In the genomic region with DNA sequence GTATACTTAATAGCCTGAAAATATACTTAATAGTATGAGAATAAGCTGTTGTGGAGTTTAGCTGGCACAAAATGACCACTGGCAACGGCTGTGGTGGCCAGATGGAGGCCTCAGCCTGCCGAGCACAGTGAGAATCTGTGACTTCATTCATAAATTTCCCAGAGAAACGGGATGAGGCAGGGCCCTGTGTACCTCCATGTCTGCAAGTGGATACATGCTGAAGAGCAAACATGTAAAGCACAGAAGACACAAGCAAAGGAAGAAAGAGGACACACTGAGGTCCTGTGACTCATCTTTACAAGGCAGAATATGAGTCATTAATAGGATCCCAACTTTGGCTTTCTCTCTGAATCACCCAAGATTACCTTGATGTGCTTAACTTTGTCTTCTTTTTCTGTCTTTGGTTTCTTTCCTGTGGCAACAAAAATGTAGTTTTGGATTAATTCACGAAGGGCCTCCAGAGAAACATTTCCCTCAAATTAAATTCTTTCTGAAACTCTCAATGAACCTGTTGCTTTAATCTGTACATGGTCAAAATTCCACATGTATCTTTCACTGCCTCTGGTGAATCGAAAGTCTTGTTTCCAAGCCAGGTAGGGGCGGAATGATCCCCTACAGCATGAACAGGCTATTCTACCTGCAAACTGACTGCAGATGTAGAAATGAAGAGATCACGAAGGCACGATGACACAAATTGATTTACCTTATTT, we compare ENCODE assay signal across 9 cellular contexts. TPM values are rescaled to one million over a fixed set of nuclear protein-coding genes. Genes with fewer than 3 reads are reported as not detected.
A peak's percentile ranks its signal among the peaks of the same experiment; 100 is the strongest.
DNase-seq lines count a peak whose midpoint lies in the region; ATAC-seq and TF ChIP-seq lines count a peak whose summit lies in the region.
"Had no signal": no experiment of that assay in that cellular context is flagged by ENCODE, and none has a peak within 500 bp of the region (broad histone marks: within the 10 kb centered on the region; RNA-seq: fewer than 3 reads in every experiment).

No MANE protein-coding gene starts in this region.

- peaks cover 7% of the 10 kb centered on the region; the same call in 1 of the 2 replicates for H3F3A ChIP-seq in OCI-LY1 (ENCODE audit: insufficient read depth, low read length)

- no peaks in the 10 kb centered on the region for H3K27me3 ChIP-seq in OCI-LY1 (ENCODE audit: insufficient read depth, low read length)

- H3K4me1 Mint-ChIP-seq in activated CD4-positive, alpha-beta T cell treated with anti-CD3 and anti-CD28 coated beads, Interleukin-2, amount 10 ng/mL, durations not matched to agents 24 days and 14 days = peaks cover 68% of the 10 kb centered on the region

- 91 to 95% methylated on average over 4 to 7 of the region's 8 CpGs for WGBS in mesodermal cell (ENCODE audit: insufficient coverage in 2 of 2), 2 experiments

- peak overlapping the region; percentile 86 for H3K27ac Mint-ChIP-seq in activated CD4-positive, alpha-beta T cell treated with anti-CD3 and anti-CD28 coated beads, Interleukin-2, amount 10 ng/mL, durations not matched to agents 24 days and 14 days

- H3K9me3 ChIP-seq in OCI-LY1 (ENCODE audit: low read length) (peaks cover 6% of the 10 kb centered on the region), mesodermal cell (ENCODE audit: control insufficient read depth, low read length) (no peaks in the 10 kb centered on the region)
- H3K9me3 ChIP-seq: thoracic aorta had no signal

- no peaks in the 10 kb centered on the region for H3K27me3 Mint-ChIP-seq in activated CD4-positive, alpha-beta T cell treated with anti-CD3 and anti-CD28 coated beads, Interleukin-2, amount 10 ng/mL, durations not matched to agents 24 days and 14 days

- H4K20me1 ChIP-seq in OCI-LY1 (ENCODE audit: insufficient read depth, low read length) = no peaks in the 10 kb centered on the region

- peak overlapping the region; percentile 56 for H3K9ac ChIP-seq in OCI-LY1 (ENCODE audit: low read length)

- no peaks in the 10 kb centered on the region for H3K9me2 ChIP-seq in OCI-LY1 (ENCODE audit: low read depth, low read length)

- no peak overlapping the region for H2AFZ ChIP-seq in OCI-LY1 (ENCODE audit: low read length)

- H3K36me3 ChIP-seq in OCI-LY1 (ENCODE audit: insufficient read depth, low read length) (peaks cover 54% of the 10 kb centered on the region), mesodermal cell (ENCODE audit: control insufficient read depth, insufficient read depth, low read length) (peaks cover 27% of the 10 kb centered on the region)

- peak overlapping the region; percentile 75 for H3K4me2 ChIP-seq in OCI-LY1 (ENCODE audit: low read length)

- no peak for TF ChIP-seq CTCF in OCI-LY1 (IDR thresholded peaks at IDR 0.05; ENCODE audit: low read length)

- peak; percentile 77 for DNase-seq in activated CD4-positive, alpha-beta T cell treated with anti-CD3 and anti-CD28 coated beads, Interleukin-2, amount 10 ng/mL, durations not matched to agents 24 days and 14 days
- no peak for DNase-seq in activated CD4-positive, alpha-beta T cell treated with anti-CD3 and anti-CD28 coated beads for 48 hours
- DNase-seq in cerebellar cortex (ENCODE audit: low spot score) (peak; percentile 81), NCI-H187 treated with DMSO at 0.1 percent for 48 hours (lab: John Stamatoyannopoulos, UW) (no peak), ureter (ENCODE audit: low spot score) (no peak)

- peak; percentile 30 for ATAC-seq in HG02678 (IDR thresholded peaks at IDR 0.05; ENCODE audit: unreplicated experiment)

- H3K36me3 Mint-ChIP-seq in activated CD4-positive, alpha-beta T cell treated with anti-CD3 and anti-CD28 coated beads, Interleukin-2, amount 10 ng/mL, durations not matched to agents 24 days and 14 days (ENCODE audit: low read depth) = peaks cover 58% of the 10 kb centered on the region

- H3K9me3 Mint-ChIP-seq in activated CD4-positive, alpha-beta T cell treated with anti-CD3 and anti-CD28 coated beads, Interleukin-2, amount 10 ng/mL, durations not matched to agents 24 days and 14 days = no peaks in the 10 kb centered on the region

- 0 out of 2 replicates have a peak, but pooled peaks cover 7% of the 10 kb centered on the region for H3K79me2 ChIP-seq in OCI-LY1 (ENCODE audit: insufficient read depth, low read length)

- peak overlapping the region; percentile 56 for H3K4me3 Mint-ChIP-seq in activated CD4-positive, alpha-beta T cell treated with anti-CD3 and anti-CD28 coated beads, Interleukin-2, amount 10 ng/mL, durations not matched to agents 24 days and 14 days

- H3K4me1 ChIP-seq in OCI-LY1 (ENCODE audit: insufficient read depth, low read length, severe bottlenecking) (peaks cover 57% of the 10 kb centered on the region), mesodermal cell (ENCODE audit: control insufficient read depth, insufficient read depth, low read length, poor library complexity, severe bottlenecking) (peaks cover 12% of the 10 kb centered on the region)

- intact Hi-C loops in activated CD4-positive, alpha-beta T cell treated with anti-CD3 and anti-CD28 coated beads, Interleukin-2, amount 10 ng/mL, durations not matched to agents 24 days and 14 days (cut with micrococcal nuclease) = loop anchor here (1.0 to 2.0 kb wide), 7 partner anchors 8 to 150 kb away; a partner anchor contains a TSS

- H3K27ac ChIP-seq in OCI-LY1 (ENCODE audit: low read depth, low read length, poor library complexity, severe bottlenecking) (peak overlapping the region; percentile 79), mesodermal cell (ENCODE audit: low read depth, low read length, severe bottlenecking) (peak overlapping the region; percentile 31)

- H3K4me3 ChIP-seq in OCI-LY1 (ENCODE audit: low read depth, low read length, poor library complexity, severe bottlenecking) = no peak overlapping the region
- no peak overlapping the region for H3K4me3 ChIP-seq in mesodermal cell (ENCODE audit: extremely low read depth, insufficient read depth, low read length, poor library complexity, severe bottlenecking)

RNA-seq across cellular contexts. Expression of a gene that starts 56.4 kb away (rescaled TPM):
- 48.7 and 50.0 TPM in 2 replicates for total RNA-seq in activated CD4-positive, alpha-beta T cell treated with anti-CD3 and anti-CD28 coated beads, Interleukin-2, amount 10 ng/mL, durations not matched to agents 24 days and 14 days
- 10.8 TPM for polyA plus RNA-seq in mesodermal cell (2013, experiment 1 of 2)
- 12.3 TPM for polyA plus RNA-seq in mesodermal cell (2013, experiment 2 of 2)
- total RNA-seq in ureter = 74.9 TPM

Comparison
In these comparisons a context has a peak if more than half of its experiments do, and no peak if none do; other contexts are left out.
1. DNase-seq: peak in activated CD4-positive, alpha-beta T cell treated with anti-CD3 and anti-CD28 coated beads, Interleukin-2, amount 10 ng/mL, durations not matched to agents 24 days and 14 days (single experiment) and cerebellar cortex (single experiment); none in activated CD4-positive, alpha-beta T cell treated with anti-CD3 and anti-CD28 coated beads for 48 hours (single experiment), NCI-H187 treated with DMSO at 0.1 percent for 48 hours (single experiment) and ureter (single experiment).